11 cellular contexts compared by ENCODE assay signal in the genomic region with DNA sequence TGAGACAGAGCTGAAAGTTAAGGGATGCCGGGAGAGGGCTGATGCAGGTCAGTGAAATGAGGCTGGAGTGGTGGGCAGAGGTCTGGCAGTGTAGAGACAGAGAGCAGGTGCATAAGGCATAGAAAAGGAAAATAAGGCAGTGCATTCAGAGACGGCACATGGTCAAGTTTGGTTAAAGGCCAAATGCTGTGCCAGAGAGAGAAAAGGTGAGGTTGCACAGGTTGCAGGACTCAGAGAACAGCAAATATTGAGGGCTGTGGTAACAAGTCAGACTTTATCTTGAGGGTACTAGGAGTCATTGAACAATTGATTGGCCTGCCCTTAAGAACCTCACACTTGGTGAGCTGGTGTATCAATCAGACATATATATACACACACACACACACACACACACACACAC.
"Had no signal": no experiment of that assay in that cellular context is flagged by ENCODE, and none has a peak within 500 bp of the region (broad histone marks: within the 10 kb centered on the region; RNA-seq: fewer than 3 reads in every experiment).

No MANE protein-coding gene starts in this region.

- H3K4me2 ChIP-seq: GM23338 had no signal

- H3K9me3 ChIP-seq: HAP-1 had no signal

- ATAC-seq: GM23338, HCT116 had no signal

- H3K4me1 ChIP-seq: HAP-1 had no signal

- H3K36me3 ChIP-seq: HAP-1 had no signal

- H2AFZ ChIP-seq: GM23248, GM23338 had no signal

- H3K27ac ChIP-seq: GM23248 had no signal

- H3K9ac ChIP-seq: GM23248 had no signal

- DNase-seq: GM23248, GOT3, H7, H9, HCEC 1CT, HFFc6 had no signal

- FAIRE-seq: H1, H54 had no signal

- H3K4me3 ChIP-seq: GM23248, GM23338, HAP-1 had no signal
